ENCODE assay signal across 17 cellular contexts in the genomic region with DNA sequence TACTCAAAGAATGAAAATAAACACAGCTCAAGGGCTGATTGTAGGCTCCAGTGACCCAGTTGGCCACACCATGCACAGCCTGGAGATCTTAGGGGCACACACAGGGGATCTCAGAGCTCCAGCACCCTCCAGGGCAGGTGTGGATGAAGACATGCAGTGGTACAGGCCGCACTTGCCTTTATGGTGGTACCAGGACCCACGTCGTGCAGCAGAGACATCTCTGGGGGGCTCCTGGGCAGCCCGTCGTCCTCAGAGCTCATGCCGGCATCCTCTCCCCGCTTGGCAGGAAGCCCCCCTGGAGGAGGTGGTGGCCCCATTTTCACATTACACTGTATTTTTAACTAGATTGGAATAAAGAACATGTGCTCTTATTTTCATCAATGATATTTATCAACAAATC.
DNase-seq lines count a peak whose midpoint lies in the region; ATAC-seq and TF ChIP-seq lines count a peak whose summit lies in the region.
"Had no signal": no experiment of that assay in that cellular context is flagged by ENCODE, and none has a peak within 500 bp of the region (broad histone marks: within the 10 kb centered on the region; RNA-seq: fewer than 3 reads in every experiment).

No MANE protein-coding gene starts in this region.

- no peak overlapping the region for H3K4me3 Mint-ChIP-seq in CD8-positive, alpha-beta memory T cell
- H3K4me3 Mint-ChIP-seq in dendritic cell treated with granulocyte-macrophage colony-stimulating factor and Interleukin-4, amounts not matched to agents 40 ng/mL and 50 ng/mL, for 4 days = no peak overlapping the region
- H3K4me3 Mint-ChIP-seq in nephron progenitor cell = no peak overlapping the region
- H3K4me3 Mint-ChIP-seq: CD14-positive monocyte had no signal

- CTCF ChIA-PET in CD8-positive, alpha-beta memory T cell (lab: Charles Lee) = no interaction called here

- no peaks in the 10 kb centered on the region for H3K36me3 ChIP-seq in CD8-positive, alpha-beta memory T cell (ENCODE audit: insufficient read depth, low read length)
- H3K36me3 ChIP-seq: HAP-1 had no signal

- peaks cover 67 to 98% (median 89%) of the 10 kb centered on the region in 3 donors for H3K4me1 Mint-ChIP-seq in CD8-positive, alpha-beta memory T cell
- peaks cover 56% of the 10 kb centered on the region for H3K4me1 Mint-ChIP-seq in dendritic cell treated with granulocyte-macrophage colony-stimulating factor and Interleukin-4, amounts not matched to agents 40 ng/mL and 50 ng/mL, for 4 days (ENCODE audit: low read depth)
- peaks cover 51% of the 10 kb centered on the region for H3K4me1 Mint-ChIP-seq in nephron progenitor cell

- H3K4me3 ChIP-seq in CD8-positive, alpha-beta memory T cell (ENCODE audit: low read length) = no peak overlapping the region
- H3K4me3 ChIP-seq: HAP-1 had no signal

- H3K27me3 Mint-ChIP-seq in CD8-positive, alpha-beta memory T cell = peaks cover 0 to 2% of the 10 kb centered on the region in 2 donors
- H3K27me3 Mint-ChIP-seq in dendritic cell treated with granulocyte-macrophage colony-stimulating factor and Interleukin-4, amounts not matched to agents 40 ng/mL and 50 ng/mL, for 4 days = peaks cover 8% of the 10 kb centered on the region
- peaks cover 15% of the 10 kb centered on the region for H3K27me3 Mint-ChIP-seq in nephron progenitor cell (ENCODE audit: low read depth, poor library complexity)

- DNase-seq in AG20443 (ENCODE audit: low spot score) (peak; percentile 4), nephron progenitor cell (no peak), hypothalamus (lab: John Stamatoyannopoulos, UW) (no peak)
- DNase-seq in CD8-positive, alpha-beta memory T cell = no peak
- DNase-seq: AML-193, NCI-H1417, NCI-H1930, NCI-H2171, NCI-H446, NCI-H69 had no signal

- H3K27ac Mint-ChIP-seq in CD8-positive, alpha-beta memory T cell = peak overlapping the region in 6 of 8 donors; percentile 38 to 85 (median 62)
- peak overlapping the region; percentile 53 for H3K27ac Mint-ChIP-seq in dendritic cell treated with granulocyte-macrophage colony-stimulating factor and Interleukin-4, amounts not matched to agents 40 ng/mL and 50 ng/mL, for 4 days
- peak overlapping the region; percentile 18 for H3K27ac Mint-ChIP-seq in nephron progenitor cell
- H3K27ac Mint-ChIP-seq: CD14-positive monocyte had no signal

- no peak for ATAC-seq in HG03457 (IDR thresholded peaks at IDR 0.05; ENCODE audit: unreplicated experiment)
- ATAC-seq in HG03095 (IDR thresholded peaks at IDR 0.05; ENCODE audit: unreplicated experiment) = no peak
- no peak for ATAC-seq in GM21526 (IDR thresholded peaks at IDR 0.05; ENCODE audit: low FRiP score, unreplicated experiment)

- TF ChIP-seq CTCF in nephron progenitor cell (IDR thresholded peaks at IDR 0.05) = no peak

- POLR2A ChIA-PET in CD8-positive, alpha-beta memory T cell (lab: Charles Lee) = no interaction called here

- peaks cover 51% of the 10 kb centered on the region for H3K4me1 ChIP-seq in CD8-positive, alpha-beta memory T cell (ENCODE audit: insufficient read depth, low read length)
- H3K4me1 ChIP-seq: HAP-1 had no signal

- no peaks in the 10 kb centered on the region for H3K36me3 Mint-ChIP-seq in CD8-positive, alpha-beta memory T cell
- H3K36me3 Mint-ChIP-seq in dendritic cell treated with granulocyte-macrophage colony-stimulating factor and Interleukin-4, amounts not matched to agents 40 ng/mL and 50 ng/mL, for 4 days (ENCODE audit: low read depth) = no peaks in the 10 kb centered on the region
- H3K36me3 Mint-ChIP-seq in nephron progenitor cell (ENCODE audit: low read depth) = no peaks in the 10 kb centered on the region
- H3K36me3 Mint-ChIP-seq: CD14-positive monocyte had no signal

- no peaks in the 10 kb centered on the region for H3K9me3 ChIP-seq in CD8-positive, alpha-beta memory T cell (ENCODE audit: low read length)
- H3K9me3 ChIP-seq: HAP-1 had no signal

- no peaks in the 10 kb centered on the region for H3K27me3 ChIP-seq in CD8-positive, alpha-beta memory T cell (ENCODE audit: insufficient read depth, low read length, poor library complexity, severe bottlenecking)

- no peaks in the 10 kb centered on the region for H3K9me3 Mint-ChIP-seq in CD8-positive, alpha-beta memory T cell
- no peaks in the 10 kb centered on the region for H3K9me3 Mint-ChIP-seq in dendritic cell treated with granulocyte-macrophage colony-stimulating factor and Interleukin-4, amounts not matched to agents 40 ng/mL and 50 ng/mL, for 4 days
- no peaks in the 10 kb centered on the region for H3K9me3 Mint-ChIP-seq in nephron progenitor cell
- H3K9me3 Mint-ChIP-seq: CD14-positive monocyte had no signal

- intact Hi-C loops in dendritic cell treated with granulocyte-macrophage colony-stimulating factor and Interleukin-4, amounts not matched to agents 40 ng/mL and 50 ng/mL, for 4 days (cut with micrococcal nuclease) = loop anchor here (10.0 kb wide), 1 partner anchor 417 kb away; no protein-coding TSS in a partner anchor

- no peak overlapping the region for H3K27ac ChIP-seq in CD8-positive, alpha-beta memory T cell (ENCODE audit: low read depth, low read length)
- H3K27ac ChIP-seq: HL-60 had no signal
